In the genomic region with DNA sequence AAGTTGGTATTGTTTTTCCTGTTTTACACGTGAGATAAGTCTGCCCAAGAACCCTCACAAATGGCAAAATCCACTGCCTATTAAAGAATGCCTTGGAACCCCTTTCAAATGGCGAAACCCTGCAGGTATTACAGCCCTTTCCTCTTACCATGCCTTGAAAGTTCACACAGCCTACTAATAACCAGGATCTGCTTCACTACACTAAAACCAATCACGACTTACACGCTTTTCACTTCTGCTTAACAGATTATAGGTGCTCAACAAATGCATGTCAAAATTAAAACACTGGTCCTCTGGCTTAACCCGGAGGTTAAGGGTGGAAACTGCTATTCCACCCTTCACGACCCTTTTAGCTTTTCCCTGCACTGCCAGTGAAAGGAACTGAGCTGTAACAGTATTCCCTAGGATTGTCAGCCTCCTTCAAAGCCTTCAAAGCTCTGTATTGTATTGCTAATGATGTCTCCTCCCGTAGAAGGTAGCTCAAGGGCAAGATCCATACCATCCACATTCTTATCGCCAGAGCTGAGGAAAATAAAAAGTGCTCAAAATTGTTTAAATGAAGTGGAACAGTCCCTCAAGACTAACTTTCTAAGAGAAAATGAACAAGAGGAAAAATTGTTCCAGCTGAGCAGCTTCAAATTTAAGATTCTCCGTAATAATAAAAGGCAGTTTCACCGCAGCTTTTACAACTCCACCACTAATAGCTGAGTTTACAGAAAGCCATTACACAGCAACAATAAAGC, we compare ENCODE assay signal across 8 cellular contexts. TPM values are rescaled to one million over a fixed set of nuclear protein-coding genes. Genes with fewer than 3 reads are reported as not detected.
DNase-seq lines count a peak whose midpoint lies in the region; ATAC-seq, FAIRE-seq and TF ChIP-seq lines count a peak whose summit lies in the region.

No MANE protein-coding gene starts in this region.

- WGBS in pancreas, 2 donors: 7% methylated on average over 10 of the region's 10 CpGs

- H3K27me3 ChIP-seq in pancreas: no peaks in the 10 kb centered on the region

- H3K4me3 ChIP-seq in fibroblast of pulmonary artery (replicated peaks; ENCODE audit: low read depth, low read length) (peak overlapping the region; percentile 91), pancreas (peak overlapping the region; percentile 78 to 98 (median 97))

- TF ChIP-seq CTCF in fibroblast of pulmonary artery (IDR thresholded peaks at IDR 0.05; ENCODE audit: low read length, missing control alignments) (no peak), pancreas (IDR thresholded peaks at IDR 0.05) (no peak)

- no peaks in the 10 kb centered on the region for H3K9me3 Mint-ChIP-seq in activated T-cell treated with anti-CD3 and anti-CD28 coated beads, Interleukin-2, amount 50 U/mL, for 4 hours

- peaks cover 51% of the 10 kb centered on the region for H3K4me1 Mint-ChIP-seq in activated T-cell treated with anti-CD3 and anti-CD28 coated beads, Interleukin-2, amount 50 U/mL, for 4 hours (ENCODE audit: low read depth)

- H3K9me3 ChIP-seq in pancreas: no peaks in the 10 kb centered on the region

- peaks cover 22% of the 10 kb centered on the region for H3K36me3 Mint-ChIP-seq in activated T-cell treated with anti-CD3 and anti-CD28 coated beads, Interleukin-2, amount 50 U/mL, for 4 hours (ENCODE audit: insufficient read depth)

- no peaks in the 10 kb centered on the region for H3K27me3 Mint-ChIP-seq in activated T-cell treated with anti-CD3 and anti-CD28 coated beads, Interleukin-2, amount 50 U/mL, for 4 hours (ENCODE audit: low read depth)

- H3K4me1 ChIP-seq in pancreas: peaks cover 9% of the 10 kb centered on the region in 3 donors

- H3K27ac ChIP-seq in pancreas: peak overlapping the region; percentile 92 to 97 (median 95)

- peaks cover 0 to 4% (median 0%) of the 10 kb centered on the region in 3 donors for H3K36me3 ChIP-seq in pancreas

- no peak for FAIRE-seq in pancreas (lab: Jason Lieb, UNC)

- peak overlapping the region; percentile 96 for H3K4me3 Mint-ChIP-seq in activated T-cell treated with anti-CD3 and anti-CD28 coated beads, Interleukin-2, amount 50 U/mL, for 4 hours

- intact Hi-C loops in pancreas (cut with DNase I): no loop called here

- no peak for ATAC-seq in activated T-cell treated with anti-CD3 and anti-CD28 coated beads, Interleukin-2, amount 50 U/mL, for 4 hours
- ATAC-seq in SK-N-SH treated with all-trans-retinoic acid at 6 μM for 48 hours: peak; percentile 45
- ATAC-seq in pancreas: peak in 2 of 4 donors; percentile 28 to 37
- ATAC-seq in GM19395 (IDR thresholded peaks at IDR 0.05; ENCODE audit: unreplicated experiment): no peak
- ATAC-seq in HG03565 (IDR thresholded peaks at IDR 0.05; ENCODE audit: unreplicated experiment): no peak

- DNase-seq in activated T-cell treated with anti-CD3 and anti-CD28 coated beads, Interleukin-2, amount 50 U/mL, for 4 hours: no peak
- no peak for DNase-seq in activated T-cell treated with anti-CD3 and anti-CD28 coated beads, Interleukin-2, amount 50 U/mL, for 48 hours
- DNase-seq in fibroblast of pulmonary artery (ENCODE audit: low read depth) (no peak), pancreas (no peak), germinal center (ENCODE audit: low spot score) (no peak)

TF ChIP-seq in SK-N-SH treated with all-trans-retinoic acid at 6 μM for 48 hours, 23 proteins besides CTCF, POLR2A, EP300 and RAD21 (continues in another document):
- TF ChIP-seq PPARA (CRISPR knock-in tag; IDR thresholded peaks at IDR 0.05; ENCODE audit: borderline replicate concordance): no peak
- TF ChIP-seq ZNF8 (CRISPR knock-in tag; IDR thresholded peaks at IDR 0.05): no peak
- TF ChIP-seq, protein P1, sequence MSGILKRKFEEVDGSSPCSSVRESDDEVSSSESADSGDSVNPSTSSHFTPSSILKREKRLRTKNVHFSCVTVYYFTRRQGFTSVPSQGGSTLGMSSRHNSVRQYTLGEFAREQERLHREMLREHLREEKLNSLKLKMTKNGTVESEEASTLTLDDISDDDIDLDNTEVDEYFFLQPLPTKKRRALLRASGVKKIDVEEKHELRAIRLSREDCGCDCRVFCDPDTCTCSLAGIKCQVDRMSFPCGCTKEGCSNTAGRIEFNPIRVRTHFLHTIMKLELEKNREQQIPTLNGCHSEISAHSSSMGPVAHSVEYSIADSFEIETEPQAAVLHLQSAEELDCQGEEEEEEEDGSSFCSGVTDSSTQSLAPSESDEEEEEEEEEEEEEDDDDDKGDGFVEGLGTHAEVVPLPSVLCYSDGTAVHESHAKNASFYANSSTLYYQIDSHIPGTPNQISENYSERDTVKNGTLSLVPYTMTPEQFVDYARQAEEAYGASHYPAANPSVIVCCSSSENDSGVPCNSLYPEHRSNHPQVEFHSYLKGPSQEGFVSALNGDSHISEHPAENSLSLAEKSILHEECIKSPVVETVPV (CRISPR knock-in tag; IDR thresholded peaks at IDR 0.05): no peak
- no peak for TF ChIP-seq ESRRG (CRISPR knock-in tag; IDR thresholded peaks at IDR 0.05)
- TF ChIP-seq, protein P2, sequence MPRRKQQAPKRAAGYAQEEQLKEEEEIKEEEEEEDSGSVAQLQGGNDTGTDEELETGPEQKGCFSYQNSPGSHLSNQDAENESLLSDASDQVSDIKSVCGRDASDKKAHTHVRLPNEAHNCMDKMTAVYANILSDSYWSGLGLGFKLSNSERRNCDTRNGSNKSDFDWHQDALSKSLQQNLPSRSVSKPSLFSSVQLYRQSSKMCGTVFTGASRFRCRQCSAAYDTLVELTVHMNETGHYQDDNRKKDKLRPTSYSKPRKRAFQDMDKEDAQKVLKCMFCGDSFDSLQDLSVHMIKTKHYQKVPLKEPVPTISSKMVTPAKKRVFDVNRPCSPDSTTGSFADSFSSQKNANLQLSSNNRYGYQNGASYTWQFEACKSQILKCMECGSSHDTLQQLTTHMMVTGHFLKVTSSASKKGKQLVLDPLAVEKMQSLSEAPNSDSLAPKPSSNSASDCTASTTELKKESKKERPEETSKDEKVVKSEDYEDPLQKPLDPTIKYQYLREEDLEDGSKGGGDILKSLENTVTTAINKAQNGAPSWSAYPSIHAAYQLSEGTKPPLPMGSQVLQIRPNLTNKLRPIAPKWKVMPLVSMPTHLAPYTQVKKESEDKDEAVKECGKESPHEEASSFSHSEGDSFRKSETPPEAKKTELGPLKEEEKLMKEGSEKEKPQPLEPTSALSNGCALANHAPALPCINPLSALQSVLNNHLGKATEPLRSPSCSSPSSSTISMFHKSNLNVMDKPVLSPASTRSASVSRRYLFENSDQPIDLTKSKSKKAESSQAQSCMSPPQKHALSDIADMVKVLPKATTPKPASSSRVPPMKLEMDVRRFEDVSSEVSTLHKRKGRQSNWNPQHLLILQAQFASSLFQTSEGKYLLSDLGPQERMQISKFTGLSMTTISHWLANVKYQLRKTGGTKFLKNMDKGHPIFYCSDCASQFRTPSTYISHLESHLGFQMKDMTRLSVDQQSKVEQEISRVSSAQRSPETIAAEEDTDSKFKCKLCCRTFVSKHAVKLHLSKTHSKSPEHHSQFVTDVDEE (CRISPR knock-in tag; IDR thresholded peaks at IDR 0.05): no peak
- TF ChIP-seq, protein P3, sequence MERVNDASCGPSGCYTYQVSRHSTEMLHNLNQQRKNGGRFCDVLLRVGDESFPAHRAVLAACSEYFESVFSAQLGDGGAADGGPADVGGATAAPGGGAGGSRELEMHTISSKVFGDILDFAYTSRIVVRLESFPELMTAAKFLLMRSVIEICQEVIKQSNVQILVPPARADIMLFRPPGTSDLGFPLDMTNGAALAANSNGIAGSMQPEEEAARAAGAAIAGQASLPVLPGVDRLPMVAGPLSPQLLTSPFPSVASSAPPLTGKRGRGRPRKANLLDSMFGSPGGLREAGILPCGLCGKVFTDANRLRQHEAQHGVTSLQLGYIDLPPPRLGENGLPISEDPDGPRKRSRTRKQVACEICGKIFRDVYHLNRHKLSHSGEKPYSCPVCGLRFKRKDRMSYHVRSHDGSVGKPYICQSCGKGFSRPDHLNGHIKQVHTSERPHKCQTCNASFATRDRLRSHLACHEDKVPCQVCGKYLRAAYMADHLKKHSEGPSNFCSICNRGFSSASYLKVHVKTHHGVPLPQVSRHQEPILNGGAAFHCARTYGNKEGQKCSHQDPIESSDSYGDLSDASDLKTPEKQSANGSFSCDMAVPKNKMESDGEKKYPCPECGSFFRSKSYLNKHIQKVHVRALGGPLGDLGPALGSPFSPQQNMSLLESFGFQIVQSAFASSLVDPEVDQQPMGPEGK (CRISPR knock-in tag; IDR thresholded peaks at IDR 0.05; ENCODE audit: borderline replicate concordance): no peak
- no peak for TF ChIP-seq ARNTL (CRISPR knock-in tag; IDR thresholded peaks at IDR 0.05; ENCODE audit: borderline replicate concordance, low read depth)
- TF ChIP-seq ZC3H10 (CRISPR knock-in tag; IDR thresholded peaks at IDR 0.05): no peak
- TF ChIP-seq ISL1 (CRISPR knock-in tag; IDR thresholded peaks at IDR 0.05): no peak
- TF ChIP-seq ZFP30 (CRISPR knock-in tag; IDR thresholded peaks at IDR 0.05): no peak
- TF ChIP-seq CSDC2 (CRISPR knock-in tag; IDR thresholded peaks at IDR 0.05): no peak
- TF ChIP-seq TCF4 (CRISPR knock-in tag; IDR thresholded peaks at IDR 0.05; ENCODE audit: borderline replicate concordance): no peak
- no peak for TF ChIP-seq GLIS3 (CRISPR knock-in tag; IDR thresholded peaks at IDR 0.05)
- TF ChIP-seq BACH2 (CRISPR knock-in tag; IDR thresholded peaks at IDR 0.05; ENCODE audit: borderline replicate concordance): no peak
- TF ChIP-seq, protein P4, sequence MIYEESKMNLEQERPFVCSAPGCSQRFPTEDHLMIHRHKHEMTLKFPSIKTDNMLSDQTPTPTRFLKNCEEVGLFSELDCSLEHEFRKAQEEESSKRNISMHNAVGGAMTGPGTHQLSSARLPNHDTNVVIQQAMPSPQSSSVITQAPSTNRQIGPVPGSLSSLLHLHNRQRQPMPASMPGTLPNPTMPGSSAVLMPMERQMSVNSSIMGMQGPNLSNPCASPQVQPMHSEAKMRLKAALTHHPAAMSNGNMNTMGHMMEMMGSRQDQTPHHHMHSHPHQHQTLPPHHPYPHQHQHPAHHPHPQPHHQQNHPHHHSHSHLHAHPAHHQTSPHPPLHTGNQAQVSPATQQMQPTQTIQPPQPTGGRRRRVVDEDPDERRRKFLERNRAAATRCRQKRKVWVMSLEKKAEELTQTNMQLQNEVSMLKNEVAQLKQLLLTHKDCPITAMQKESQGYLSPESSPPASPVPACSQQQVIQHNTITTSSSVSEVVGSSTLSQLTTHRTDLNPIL (CRISPR knock-in tag; IDR thresholded peaks at IDR 0.05; ENCODE audit: low read depth): no peak

RNA-seq across cellular contexts. Expression of a gene that starts 1.0 kb away (rescaled TPM):
- total RNA-seq in activated T-cell treated with anti-CD3 and anti-CD28 coated beads, Interleukin-2, amount 50 U/mL, for 4 hours: 10 to 100 TPM; 23.6 to 24.6 (median 23.8) TPM
- 10 to 100 TPM; 11.2 to 19.5 (median 14.5) TPM for total RNA-seq in pancreas
- 10 to 100 TPM; 14.5 to 18.2 TPM for polyA plus RNA-seq in pancreas
